35 cellular contexts compared by ENCODE assay signal in the genomic region with DNA sequence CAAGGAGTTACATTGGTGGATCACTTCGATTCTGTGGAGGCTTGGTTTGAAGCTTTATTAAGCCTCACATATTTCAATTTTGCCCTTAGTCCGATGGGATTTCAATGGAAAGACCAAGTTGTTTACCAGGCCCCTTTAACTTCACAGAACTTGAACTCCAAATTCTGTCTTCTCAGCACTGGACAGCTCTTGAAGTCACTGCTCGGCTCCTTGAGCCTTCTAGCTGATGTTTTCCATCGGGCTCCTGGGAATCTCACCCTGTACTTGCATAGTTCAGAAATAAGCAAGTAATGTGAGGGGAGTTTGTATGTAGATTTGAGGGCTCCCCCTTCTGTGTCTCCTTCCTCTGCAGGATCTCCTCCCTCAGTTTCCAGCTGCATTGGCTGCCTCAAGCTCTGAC. TPM values are rescaled to one million over a fixed set of nuclear protein-coding genes. Genes with fewer than 3 reads are reported as not detected.
"Had no signal": no experiment of that assay in that cellular context is flagged by ENCODE, and none has a peak within 500 bp of the region (broad histone marks: within the 10 kb centered on the region; RNA-seq: fewer than 3 reads in every experiment).

No MANE protein-coding gene starts in this region.

- FAIRE-seq: astrocyte, TTC549 had no signal

- H3K4me3 ChIP-seq: adrenal gland, body of pancreas, breast epithelium, coronary artery, Peyer's patch had no signal

- DNase-seq: activated CD4-positive, alpha-beta T cell treated with anti-CD3 and anti-CD28 coated beads for 36 hours; activated CD4-positive, alpha-beta T cell treated with anti-CD3 and anti-CD28 coated beads, Interleukin-2, amount 10 ng/mL, durations not matched to agents 7 days and 5 days; activated CD4-positive, alpha-beta T cell treated with anti-CD3 and anti-CD28 coated beads, Interleukin-2, amount 50 U/mL, for 48 hours; activated CD8-positive, alpha-beta memory T cell treated with anti-CD3 and anti-CD28 coated beads, Interleukin-2, amount 50 U/mL, for 48 hours; activated CD8-positive, alpha-beta T cell treated with anti-CD3 and anti-CD28 coated beads, Interleukin-2, amount 10 ng/mL, durations not matched to agents 7 days and 5 days; activated effector memory CD4-positive, alpha-beta T cell treated with anti-CD3 and anti-CD28 coated beads, Interleukin-2, amount 50 U/mL, for 16 hours; activated naive CD4-positive, alpha-beta T cell treated with Interleukin-2 at 50 U/mL for 16 hours; activated T-cell treated with anti-CD3 and anti-CD28 coated beads, Interleukin-2, amount 50 U/mL, for 1 hour; activated T-cell treated with anti-CD3 and anti-CD28 coated beads, Interleukin-2, amount 50 U/mL, for 72 hours; adrenal gland; body of pancreas; Karpas-422; NCI-H1105 treated with DMSO at 0.1 percent for 48 hours; NCI-H1436 treated with DMSO at 0.1 percent for 48 hours; NCI-H187; NCI-H2029 treated with DMSO at 0.1 percent for 48 hours; NCI-H2107; NCI-H2171; NCI-H510A; NCI-H526; NCI-H748 treated with DMSO at 0.1 percent for 48 hours; NK-92 treated with Interleukin-12 subunit alpha and Interleukin-12 subunit beta, amount 100 ng/mL, for 24 hours; PC-3; Peyer's patch; SIG-M5 had no signal

- H3K4me1 ChIP-seq: breast epithelium had no signal

- H3K27ac ChIP-seq: adrenal gland, body of pancreas, breast epithelium, coronary artery, Peyer's patch, RWPE1 had no signal

- H3K9me3 ChIP-seq: adrenal gland, body of pancreas, breast epithelium, Peyer's patch had no signal

- H3K36me3 ChIP-seq: adrenal gland, breast epithelium, Peyer's patch had no signal

- H3K27me3 ChIP-seq: adrenal gland, body of pancreas, breast epithelium, Peyer's patch had no signal

- ATAC-seq: activated CD4-positive, alpha-beta T cell treated with anti-CD3 and anti-CD28 coated beads for 36 hours; activated CD4-positive, CD25-positive, alpha-beta regulatory T cell treated with anti-CD3 and anti-CD28 coated beads, Interleukin-2, amount 50 U/mL, for 24 hours; activated CD8-positive, alpha-beta T cell treated with anti-CD3 and anti-CD28 coated beads, Interleukin-2, amount 10 ng/mL, durations not matched to agents 7 days and 5 days; activated T-cell treated with anti-CD3 and anti-CD28 coated beads, Interleukin-2, amount 50 U/mL, for 72 hours; activated T-helper 17 cell treated with anti-CD3 and anti-CD28 coated beads, Interleukin-2, amount 50 U/mL, for 72 hours; body of pancreas; PC-3; Right ventricle myocardium inferior had no signal

RNA-seq across cellular contexts. Expression of a gene that starts 15.1 kb away (rescaled TPM):
- total RNA-seq: activated CD4-positive, alpha-beta T cell treated with anti-CD3 and anti-CD28 coated beads, Interleukin-2, amount 10 ng/mL, durations not matched to agents 7 days and 5 days; activated CD8-positive, alpha-beta T cell treated with anti-CD3 and anti-CD28 coated beads, Interleukin-2, amount 10 ng/mL, durations not matched to agents 7 days and 5 days; MCF 10A; PC-3; SK-MEL-5 had no signal

RNA-seq across cellular contexts. Expression of a gene that starts 43.5 kb away (rescaled TPM):
- total RNA-seq: activated CD4-positive, alpha-beta T cell treated with anti-CD3 and anti-CD28 coated beads, Interleukin-2, amount 10 ng/mL, durations not matched to agents 7 days and 5 days; MCF 10A; PC-3; SK-MEL-5 had no signal
